Comparison of ENCODE assay signal across 2 cellular contexts in the genomic region with DNA sequence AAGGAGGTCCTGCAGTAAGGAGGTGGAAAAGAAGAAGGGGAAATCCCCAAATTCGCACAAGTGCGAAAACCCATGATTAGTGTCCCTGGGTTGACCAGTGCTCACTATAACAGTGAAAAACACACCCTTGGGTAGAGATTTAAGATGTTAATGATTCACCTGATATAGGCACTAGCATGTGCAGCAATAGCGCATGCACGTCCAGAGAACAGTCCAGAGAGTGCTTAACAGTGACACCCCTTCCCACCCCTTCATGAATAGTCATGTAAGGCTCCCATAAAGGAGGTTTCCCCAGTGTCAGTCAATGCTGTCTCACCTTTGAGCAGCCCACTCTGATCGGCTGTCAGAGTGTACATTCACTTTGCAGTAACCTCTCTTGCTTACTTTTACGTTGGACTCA. TPM values are rescaled to one million over a fixed set of nuclear protein-coding genes. Genes with fewer than 3 reads are reported as not detected.
"Had no signal": no experiment of that assay in that cellular context is flagged by ENCODE, and none has a peak within 500 bp of the region (broad histone marks: within the 10 kb centered on the region; RNA-seq: fewer than 3 reads in every experiment).

No MANE protein-coding gene starts in this region.

RNA-seq across cellular contexts. Expression of gene NUTM2B, which starts 6.4 kb away (rescaled TPM):
- polyA plus RNA-seq: GM23248, GM23338 had no signal
